Comparison of ENCODE assay signal across 8 cellular contexts in genomic region chr20:36542019-36542488, GRCh38. TPM values are rescaled to one million over a fixed set of nuclear protein-coding genes. Genes with fewer than 3 reads are reported as not detected.
A peak's percentile ranks its signal among the peaks of the same experiment; 100 is the strongest.
DNase-seq lines count a peak whose midpoint lies in the region; ATAC-seq and TF ChIP-seq lines count a peak whose summit lies in the region.

No MANE protein-coding gene starts in this region.

- H3K27me3 Mint-ChIP-seq in CD14-positive monocyte (ENCODE audit: low read depth in 3 of 3) (peaks cover 0 to 7% (median 7%) of the 10 kb centered on the region in 3 donors), nephron (ENCODE audit: low read depth) (peaks cover 3% of the 10 kb centered on the region)

- no peak for ATAC-seq in HG03045 (IDR thresholded peaks at IDR 0.05; ENCODE audit: unreplicated experiment)

- DNase-seq in CD14-positive monocyte (ENCODE audit: low spot score): no peak
- peak; percentile 47 for DNase-seq in NCI-H226
- DNase-seq in esophagus squamous epithelium (lab: John Stamatoyannopoulos, UW): no peak
- DNase-seq in amygdala (lab: John Stamatoyannopoulos, UW): no peak
- no peak for DNase-seq in NCI-H1105 (lab: John Stamatoyannopoulos, UW)
- DNase-seq in NCI-H2107 (lab: John Stamatoyannopoulos, UW): no peak

- 50% methylated on average over 1 of the region's 7 CpGs; no CpG with 5 or more reads in 1 of the 2 donors for WGBS in esophagus squamous epithelium, 2 donors

- peak overlapping the region in 1 of 2 donors; percentile 64 for H3K4me3 Mint-ChIP-seq in CD14-positive monocyte
- peak overlapping the region; percentile 79 to 90 (median 87) for H3K4me3 Mint-ChIP-seq in nephron

- intact Hi-C loops in CD14-positive monocyte (cut with micrococcal nuclease): loop anchor here in 1 of 2 donors (10.0 kb wide), 1 partner anchor 343 kb away; no protein-coding TSS in a partner anchor
- intact Hi-C loops in esophagus squamous epithelium (cut with DNase I): loop anchor here (10.0 kb wide), 1 partner anchor 77 kb away; no protein-coding TSS in a partner anchor

- no peaks in the 10 kb centered on the region for H3K9me3 ChIP-seq in esophagus squamous epithelium

- no peaks in the 10 kb centered on the region for H3K36me3 Mint-ChIP-seq in CD14-positive monocyte
- H3K36me3 Mint-ChIP-seq in nephron (ENCODE audit: low read depth): peaks cover 5% of the 10 kb centered on the region

- no peak for TF ChIP-seq POLR2A in esophagus squamous epithelium (IDR thresholded peaks at IDR 0.05)

- peaks cover 0 to 18% (median 0%) of the 10 kb centered on the region in 3 donors for H3K36me3 ChIP-seq in esophagus squamous epithelium

- peak overlapping the region; percentile 77 to 94 (median 91) for H3K27ac ChIP-seq in esophagus squamous epithelium

- H3K4me3 ChIP-seq in esophagus squamous epithelium: peak overlapping the region; percentile 56 to 72 (median 68)

- peaks cover 0 to 18% (median 0%) of the 10 kb centered on the region in 4 donors for H3K27me3 ChIP-seq in esophagus squamous epithelium

- H3K9me3 Mint-ChIP-seq in CD14-positive monocyte (peaks cover 0 to 1% (median 0%) of the 10 kb centered on the region in 7 donors), nephron (no peaks in the 10 kb centered on the region)

- H3K4me1 ChIP-seq in esophagus squamous epithelium: peaks cover 11 to 71% (median 25%) of the 10 kb centered on the region in 3 donors

- TF ChIP-seq CTCF in CD14-positive monocyte (IDR thresholded peaks at IDR 0.05) (peak; percentile 44), esophagus squamous epithelium (IDR thresholded peaks at IDR 0.05) (peak in 4 of 6 experiments; percentile 36 to 46 (median 44)), nephron (IDR thresholded peaks at IDR 0.05; ENCODE audit: unreplicated experiment in 3 of 3) (peak; percentile 51 to 63 (median 54))

- peak overlapping the region in 1 of 7 donors; percentile 50 for H3K27ac Mint-ChIP-seq in CD14-positive monocyte
- H3K27ac Mint-ChIP-seq in nephron: peak overlapping the region; percentile 81 to 92 (median 90)

- peaks cover 1% of the 10 kb centered on the region for H3K4me1 Mint-ChIP-seq in CD14-positive monocyte
- peaks cover 41% of the 10 kb centered on the region for H3K4me1 Mint-ChIP-seq in nephron

RNA-seq across cellular contexts. Expression of gene MYL9, which starts 0.7 kb away (rescaled TPM):
- polyA plus RNA-seq in CD14-positive monocyte: under 1 TPM; 0.08 to 0.20 TPM
- 100 to 1,000 TPM in 1 of 4 donors, 10 to 100 TPM in 3; 10.7 to 313 (median 60.7) TPM for total RNA-seq in esophagus squamous epithelium

RNA-seq across cellular contexts. Expression of gene TGIF2, which starts 31.3 kb away (rescaled TPM):
- polyA plus RNA-seq in CD14-positive monocyte: 10 to 100 TPM; 11.0 to 12.2 TPM
- total RNA-seq in esophagus squamous epithelium: 10 to 100 TPM in 1 of 4 donors, 1 to 10 TPM in 3; 3.4 to 10.9 (median 7.1) TPM
